ENCODE assay signal across 32 cellular contexts in the genomic region with DNA sequence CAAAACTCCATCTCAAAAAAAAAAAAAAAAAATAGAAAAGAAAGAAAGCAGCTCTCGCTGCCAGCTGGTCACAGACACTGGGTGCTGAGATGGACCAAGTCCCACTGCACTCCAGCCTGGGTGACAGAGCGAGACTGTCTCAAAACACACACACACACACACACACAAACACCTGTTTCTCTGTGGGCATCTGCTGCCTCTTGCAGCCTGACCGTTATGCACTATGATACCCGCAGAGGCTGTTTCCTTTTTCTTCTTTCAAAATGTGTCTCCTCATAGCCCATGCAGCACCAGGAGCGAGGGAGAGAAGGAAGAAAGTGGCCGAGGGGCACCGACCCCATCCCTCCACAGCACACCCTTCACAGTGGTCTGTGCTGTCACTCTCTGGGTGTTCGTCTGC. TPM values are rescaled to one million over a fixed set of nuclear protein-coding genes. Genes with fewer than 3 reads are reported as not detected.
DNase-seq lines count a peak whose midpoint lies in the region; ATAC-seq and TF ChIP-seq lines count a peak whose summit lies in the region.
"Had no signal": no experiment of that assay in that cellular context is flagged by ENCODE, and none has a peak within 500 bp of the region (broad histone marks: within the 10 kb centered on the region; RNA-seq: fewer than 3 reads in every experiment).

No MANE protein-coding gene starts in this region.

- H4K20me1 ChIP-seq in BLaER1 treated with 17β-estradiol and CSF1 and Interleukin-3, amounts not matched to agents 10 nM and 100 nM = no peaks in the 10 kb centered on the region
- no peaks in the 10 kb centered on the region for H4K20me1 ChIP-seq in OCI-LY3 (ENCODE audit: insufficient read depth, low read length)
- no peaks in the 10 kb centered on the region for H4K20me1 ChIP-seq in neural progenitor cell (ENCODE audit: low read depth)

- H3K27me3 Mint-ChIP-seq in neural progenitor cell (ENCODE audit: insufficient read depth, low read depth) = peaks cover 10% of the 10 kb centered on the region
- H3K27me3 Mint-ChIP-seq in stimulated activated naive CD8-positive, alpha-beta T cell treated with anti-CD3 and anti-CD28 coated beads, Interleukin-15, amount 100 ng/mL, for 72 hours = no peaks in the 10 kb centered on the region

- peaks cover 0 to 31% (median 0%) of the 10 kb centered on the region in 11 experiments; a peak in 4 of 22 replicates for H3K27me3 ChIP-seq in BLaER1 treated with 17β-estradiol and CSF1 and Interleukin-3, amounts not matched to agents 10 nM and 100 nM
- H3K27me3 ChIP-seq in HL-60 (ENCODE audit: insufficient read depth, poor library complexity, severe bottlenecking) (no peaks in the 10 kb centered on the region), OCI-LY3 (ENCODE audit: low read depth, low read length) (no peaks in the 10 kb centered on the region), neural progenitor cell (no peaks in the 10 kb centered on the region)
- H3K27me3 ChIP-seq: body of pancreas, neutrophil, sigmoid colon had no signal

- H3K9me3 ChIP-seq in BLaER1 treated with 17β-estradiol and CSF1 and Interleukin-3, amounts not matched to agents 10 nM and 100 nM (replicated peaks in 1 of 11) = peaks cover 0 to 3% (median 0%) of the 10 kb centered on the region in 11 experiments; a peak in 2 of 22 replicates
- peaks cover 7% of the 10 kb centered on the region; the same call in 1 of the 2 replicates for H3K9me3 ChIP-seq in OCI-LY3 (ENCODE audit: insufficient read depth, low read length)
- no peaks in the 10 kb centered on the region for H3K9me3 ChIP-seq in neural progenitor cell (ENCODE audit: low read depth)
- H3K9me3 ChIP-seq: body of pancreas, left ventricle myocardium inferior, neutrophil, sigmoid colon had no signal

- H3K27ac ChIP-seq in BLaER1 treated with 17β-estradiol and CSF1 and Interleukin-3, amounts not matched to agents 10 nM and 100 nM = peak overlapping the region in 8 of 11 experiments; percentile 55 to 97 (median 92); a peak in 17 of 22 replicates
- peak overlapping the region; percentile 32; the same call in 1 of the 2 replicates for H3K27ac ChIP-seq in HL-60 (replicated peaks)
- peak overlapping the region; percentile 81 for H3K27ac ChIP-seq in OCI-LY3 (ENCODE audit: low read length)
- no peak overlapping the region for H3K27ac ChIP-seq in neural progenitor cell
- H3K27ac ChIP-seq: body of pancreas, left ventricle myocardium inferior, neutrophil, sigmoid colon had no signal

- no peak overlapping the region; the same call in 1 of the 2 replicates for H2AFZ ChIP-seq in OCI-LY3 (ENCODE audit: low read depth, low read length)
- H2AFZ ChIP-seq in neural progenitor cell (replicated peaks) = no peak overlapping the region
- H2AFZ ChIP-seq: GM23338 had no signal

- no peak overlapping the region for H3K27ac Mint-ChIP-seq in neural progenitor cell
- H3K27ac Mint-ChIP-seq in stimulated activated naive CD8-positive, alpha-beta T cell treated with anti-CD3 and anti-CD28 coated beads, Interleukin-15, amount 100 ng/mL, for 72 hours = no peak overlapping the region
- H3K27ac Mint-ChIP-seq: activated CD8-positive, alpha-beta T cell treated with anti-CD3 and anti-CD28 coated beads, Interleukin-2, amount 10 ng/mL, durations not matched to agents 7 days and 5 days; activated naive CD4-positive, alpha-beta T cell treated with anti-CD3 and anti-CD28 coated beads for 36 hours; dendritic cell treated with granulocyte-macrophage colony-stimulating factor and Interleukin-4, amounts not matched to agents 40 ng/mL and 50 ng/mL, for 4 days; GM23338; HFFc6; progenitor cell of endocrine pancreas; T-helper 2 cell treated with Interferon-gamma antibody and Interleukin-4, amounts not matched to agents 5 μg/mL and 100 μg/mL, for 36 hours; type B pancreatic cell had no signal

- H3K79me2 ChIP-seq in OCI-LY3 (ENCODE audit: low read length) (no peaks in the 10 kb centered on the region), neural progenitor cell (ENCODE audit: low read depth) (no peaks in the 10 kb centered on the region)

- TF ChIP-seq CTCF in HL-60 (IDR thresholded peaks at IDR 0.05; ENCODE audit: insufficient read depth, low read length) (no peak), OCI-LY3 (IDR thresholded peaks at IDR 0.05; ENCODE audit: low read depth, low read length) (no peak), neural progenitor cell (IDR thresholded peaks at IDR 0.05) (no peak)

- peak overlapping the region in 2 of 10 experiments; percentile 11 to 35; a peak in 2 of 20 replicates for H3K4me3 ChIP-seq in BLaER1 treated with 17β-estradiol and CSF1 and Interleukin-3, amounts not matched to agents 10 nM and 100 nM
- H3K4me3 ChIP-seq in HL-60 (replicated peaks; ENCODE audit: insufficient read depth, low read length) = no peak overlapping the region
- peak overlapping the region; percentile 37 for H3K4me3 ChIP-seq in OCI-LY3 (ENCODE audit: low read length)
- no peak overlapping the region for H3K4me3 ChIP-seq in neural progenitor cell
- H3K4me3 ChIP-seq: body of pancreas, GM23338, left ventricle myocardium inferior, sigmoid colon had no signal

- H3K36me3 ChIP-seq in BLaER1 treated with 17β-estradiol and CSF1 and Interleukin-3, amounts not matched to agents 10 nM and 100 nM = no peaks in the 10 kb centered on the region
- H3K36me3 ChIP-seq in OCI-LY3 (replicated peaks; ENCODE audit: low read depth, low read length) (peaks cover 9% of the 10 kb centered on the region), neural progenitor cell (no peaks in the 10 kb centered on the region)
- H3K36me3 ChIP-seq: left ventricle myocardium inferior, neutrophil, sigmoid colon had no signal

- no peaks in the 10 kb centered on the region for H3K36me3 Mint-ChIP-seq in neural progenitor cell
- H3K36me3 Mint-ChIP-seq: type B pancreatic cell had no signal

- peaks cover 8% of the 10 kb centered on the region for H3K4me1 Mint-ChIP-seq in neural progenitor cell
- H3K4me1 Mint-ChIP-seq in stimulated activated naive CD8-positive, alpha-beta T cell treated with anti-CD3 and anti-CD28 coated beads, Interleukin-15, amount 100 ng/mL, for 72 hours = peaks cover 33% of the 10 kb centered on the region

- ATAC-seq in stimulated activated naive CD8-positive, alpha-beta T cell treated with anti-CD3 and anti-CD28 coated beads, Interleukin-15, amount 100 ng/mL, for 72 hours = no peak
- ATAC-seq in sciatic nerve = no peak
- ATAC-seq: activated CD8-positive, alpha-beta T cell treated with anti-CD3 and anti-CD28 coated beads, Interleukin-2, amount 10 ng/mL, durations not matched to agents 7 days and 5 days; body of pancreas; GM23338; Panc1 had no signal

- H3K4me1 ChIP-seq in BLaER1 treated with 17β-estradiol and CSF1 and Interleukin-3, amounts not matched to agents 10 nM and 100 nM = peaks cover 40 to 87% (median 80%) of the 10 kb centered on the region in 10 experiments
- H3K4me1 ChIP-seq in OCI-LY3 (ENCODE audit: low read length) (peaks cover 53% of the 10 kb centered on the region), neural progenitor cell (peaks cover 10% of the 10 kb centered on the region)

- DNase-seq in HL-60 (ENCODE audit: low read depth in 1 of 2, low spot score in 1 of 2) = peak in 1 of 2 experiments; percentile 31
- peak; percentile 44 for DNase-seq in islet precursor cell
- DNase-seq in neural progenitor cell (ENCODE audit: low spot score) = no peak
- DNase-seq in stimulated activated naive CD8-positive, alpha-beta T cell treated with anti-CD3 and anti-CD28 coated beads, Interleukin-15, amount 100 ng/mL, for 72 hours = no peak
- no peak for DNase-seq in NCI-H524 (lab: John Stamatoyannopoulos, UW)
- DNase-seq in sciatic nerve (ENCODE audit: low spot score) = no peak
- DNase-seq: ACHN; activated CD8-positive, alpha-beta T cell treated with anti-CD3 and anti-CD28 coated beads, Interleukin-2, amount 10 ng/mL, durations not matched to agents 7 days and 5 days; activated naive CD4-positive, alpha-beta T cell treated with anti-CD3 and anti-CD28 coated beads for 36 hours; body of pancreas; erythroblast; head of caudate nucleus; HFFc6; left ventricle myocardium inferior; mesenchymal stem cell; MM.1S; NCI-H1436 treated with DMSO at 0.1 percent for 48 hours; NCI-H446; SHP77; sigmoid colon; stimulated activated CD4-positive, alpha-beta T cell treated with anti-CD3 and anti-CD28 coated beads, Interleukin-4, amount 100 ng/mL, for 1 hour; substantia nigra had no signal

- intact Hi-C loops in sciatic nerve (cut with DNase I) = no loop called here

- H3K4me3 Mint-ChIP-seq in neural progenitor cell = no peak overlapping the region
- H3K4me3 Mint-ChIP-seq in stimulated activated naive CD8-positive, alpha-beta T cell treated with anti-CD3 and anti-CD28 coated beads, Interleukin-15, amount 100 ng/mL, for 72 hours = no peak overlapping the region
- H3K4me3 Mint-ChIP-seq: activated CD8-positive, alpha-beta T cell treated with anti-CD3 and anti-CD28 coated beads, Interleukin-2, amount 10 ng/mL, durations not matched to agents 7 days and 5 days; activated naive CD4-positive, alpha-beta T cell treated with anti-CD3 and anti-CD28 coated beads for 36 hours; central memory CD8-positive, alpha-beta T cell; dendritic cell treated with granulocyte-macrophage colony-stimulating factor and Interleukin-4, amounts not matched to agents 40 ng/mL and 50 ng/mL, for 4 days; GM23338; HFFc6; T-helper 2 cell treated with Interferon-gamma antibody and Interleukin-4, amounts not matched to agents 5 μg/mL and 100 μg/mL, for 36 hours; type B pancreatic cell had no signal

- H3K9me3 Mint-ChIP-seq in neural progenitor cell = no peaks in the 10 kb centered on the region
- no peaks in the 10 kb centered on the region for H3K9me3 Mint-ChIP-seq in stimulated activated naive CD8-positive, alpha-beta T cell treated with anti-CD3 and anti-CD28 coated beads, Interleukin-15, amount 100 ng/mL, for 72 hours
- H3K9me3 Mint-ChIP-seq: activated naive CD4-positive, alpha-beta T cell treated with anti-CD3 and anti-CD28 coated beads for 36 hours; central memory CD8-positive, alpha-beta T cell; dendritic cell treated with granulocyte-macrophage colony-stimulating factor and Interleukin-4, amounts not matched to agents 40 ng/mL and 50 ng/mL, for 4 days; HFFc6; T-helper 2 cell treated with Interferon-gamma antibody and Interleukin-4, amounts not matched to agents 5 μg/mL and 100 μg/mL, for 36 hours; type B pancreatic cell had no signal

- peaks cover 2% of the 10 kb centered on the region for H3F3A ChIP-seq in neural progenitor cell (ENCODE audit: low read depth)

- H3K9ac ChIP-seq in BLaER1 treated with 17β-estradiol and CSF1 and Interleukin-3, amounts not matched to agents 10 nM and 100 nM = peak overlapping the region in 8 of 11 experiments; percentile 44 to 89 (median 72); a peak in 16 of 22 replicates
- H3K9ac ChIP-seq in OCI-LY3 (ENCODE audit: low read length) = peak overlapping the region; percentile 49; the same call in 1 of the 2 replicates
- H3K9ac ChIP-seq in neural progenitor cell = no peak overlapping the region

- peak overlapping the region; percentile 55 to 98 (median 91) for H3K4me2 ChIP-seq in BLaER1 treated with 17β-estradiol and CSF1 and Interleukin-3, amounts not matched to agents 10 nM and 100 nM
- H3K4me2 ChIP-seq in OCI-LY3 (ENCODE audit: low read length) (peak overlapping the region; percentile 67), neural progenitor cell (no peak overlapping the region)
- H3K4me2 ChIP-seq: GM23338 had no signal

RNA-seq across cellular contexts. Expression of a gene that starts 36.9 kb away (rescaled TPM):
- total RNA-seq in neural progenitor cell (ENCODE audit: low replicate concordance) (19.2 and 30.5 TPM in 2 replicates), sciatic nerve (41.5 TPM)
